In genomic region chrX:100449696-100450606, GRCh38 we compare ENCODE assay signal across 11 cellular contexts. TPM values are rescaled to one million over a fixed set of nuclear protein-coding genes. Genes with fewer than 3 reads are reported as not detected.
A peak's percentile ranks its signal among the peaks of the same experiment; 100 is the strongest.
DNase-seq lines count a peak whose midpoint lies in the region; ATAC-seq and TF ChIP-seq lines count a peak whose summit lies in the region.
"Had no signal": no experiment of that assay in that cellular context is flagged by ENCODE, and none has a peak within 500 bp of the region (broad histone marks: within the 10 kb centered on the region; RNA-seq: fewer than 3 reads in every experiment).

No MANE protein-coding gene starts in this region.

- H3K4me3 ChIP-seq in colonic mucosa = no peak overlapping the region

- no peak overlapping the region for H3K9ac ChIP-seq in colonic mucosa (ENCODE audit: low read depth in 2 of 2, low read length in 2 of 2)

- H3K27me3 ChIP-seq in colonic mucosa = peaks cover 5% of the 10 kb centered on the region

- intact Hi-C loops in Right ventricle myocardium superior (cut with DNase I) = no loop called here
- intact Hi-C loops in cardiac septum (cut with DNase I) = no loop called here
- intact Hi-C loops in colonic mucosa (cut with DNase I) = no loop called here

- peak; percentile 38 for ATAC-seq in Right ventricle myocardium superior (ENCODE audit: poor library complexity)

- TF ChIP-seq CTCF in colonic mucosa (IDR thresholded peaks at IDR 0.05) = no peak

- H3K36me3 ChIP-seq in colonic mucosa = no peaks in the 10 kb centered on the region

- H3K9me3 ChIP-seq in colonic mucosa = no peaks in the 10 kb centered on the region

- H3K4me1 ChIP-seq in colonic mucosa = no peaks in the 10 kb centered on the region

- DNase-seq in Right ventricle myocardium superior = peak; percentile 36
- no peak for DNase-seq in cardiac septum (ENCODE audit: low spot score)
- peak; percentile 20 for DNase-seq in colonic mucosa
- DNase-seq in islet precursor cell = peak; percentile 60
- DNase-seq in ureter (ENCODE audit: low spot score) = peak; percentile 55
- DNase-seq in activated CD4-positive, alpha-beta T cell treated with anti-CD3 and anti-CD28 coated beads, Interleukin-2, amount 50 U/mL, for 4 hours = no peak
- DNase-seq in NCI-H446 (lab: John Stamatoyannopoulos, UW) = no peak
- no peak for DNase-seq in 8988T
- DNase-seq: activated naive CD4-positive, alpha-beta T cell treated with anti-CD3 and anti-CD28 coated beads, Interleukin-2, amount 50 U/mL, for 16 hours; CD8-positive, alpha-beta memory T cell; GF-D8 had no signal

- no peak overlapping the region for H3K27ac ChIP-seq in colonic mucosa

RNA-seq across cellular contexts. Expression of gene PCDH19, which starts 39.9 kb away (rescaled TPM):
- total RNA-seq in Right ventricle myocardium superior (0.32 TPM), cardiac septum (0.54 TPM), colonic mucosa (1 to 10 TPM in 1 of 2 donors, under 1 TPM in 1; 0.96 to 1.3 TPM), ureter (2.8 TPM)
- total RNA-seq: CD8-positive, alpha-beta memory T cell had no signal

Comparison
In these comparisons a context has a peak if more than half of its experiments do, and no peak if none do; other contexts are left out.
1. DNase-seq: peak in Right ventricle myocardium superior (single experiment), colonic mucosa (single experiment), islet precursor cell (single experiment) and ureter (single experiment); none in cardiac septum (single experiment), activated CD4-positive, alpha-beta T cell treated with anti-CD3 and anti-CD28 coated beads, Interleukin-2, amount 50 U/mL, for 4 hours (0 of 2), NCI-H446 (0 of 2) and 8988T (single experiment).